12 cellular contexts compared by ENCODE assay signal in genomic region chr2:15223887-15224286, GRCh38.
DNase-seq lines count a peak whose midpoint lies in the region; ATAC-seq and TF ChIP-seq lines count a peak whose summit lies in the region.
"Had no signal": no experiment of that assay in that cellular context is flagged by ENCODE, and none has a peak within 500 bp of the region (broad histone marks: within the 10 kb centered on the region; RNA-seq: fewer than 3 reads in every experiment).

No MANE protein-coding gene starts in this region.

- POLR2A ChIA-PET in OCI-LY7 (lab: Charles Lee): interaction anchor here (0.7 kb wide), 1 partner anchor 14 kb away, joined by 3 read pairs; no protein-coding TSS in a partner anchor

- H3K9me2 ChIP-seq in GM23248 (ENCODE audit: insufficient read depth) (no peaks in the 10 kb centered on the region), hepatocyte (replicated peaks; ENCODE audit: insufficient read depth) (no peaks in the 10 kb centered on the region), OCI-LY7 (ENCODE audit: insufficient read depth, low read length) (no peaks in the 10 kb centered on the region)

- peak; percentile 36 for DNase-seq in A172 (ENCODE audit: low spot score)
- DNase-seq in GM23248: peak; percentile 94
- DNase-seq in RKO (ENCODE audit: low spot score): peak; percentile 68
- DNase-seq in fibroblast of pulmonary artery (ENCODE audit: low read depth): peak; percentile 96
- no peak for DNase-seq in hepatocyte (ENCODE audit: low spot score)
- DNase-seq in activated T-cell treated with anti-CD3 and anti-CD28 coated beads, Interleukin-2, amount 50 U/mL, for 4 hours: no peak
- DNase-seq in NCI-H1105 treated with DMSO at 0.1 percent for 48 hours (lab: John Stamatoyannopoulos, UW): no peak
- no peak for DNase-seq in OCI-LY7 (ENCODE audit: low spot score)
- DNase-seq: activated CD4-positive, alpha-beta T cell treated with anti-CD3 and anti-CD28 coated beads for 36 hours; CD4-positive, CD25-positive, alpha-beta regulatory T cell had no signal

- H3K9ac ChIP-seq in GM23248: peak overlapping the region; percentile 76

- H3K27me3 Mint-ChIP-seq in activated T-cell treated with anti-CD3 and anti-CD28 coated beads, Interleukin-2, amount 50 U/mL, for 4 hours (ENCODE audit: low read depth): no peaks in the 10 kb centered on the region
- H3K27me3 Mint-ChIP-seq: activated CD4-positive, alpha-beta T cell treated with anti-CD3 and anti-CD28 coated beads for 36 hours; CD4-positive, CD25-positive, alpha-beta regulatory T cell had no signal

- H3K4me3 Mint-ChIP-seq in activated T-cell treated with anti-CD3 and anti-CD28 coated beads, Interleukin-2, amount 50 U/mL, for 4 hours: no peak overlapping the region
- H3K4me3 Mint-ChIP-seq: activated CD4-positive, alpha-beta T cell treated with anti-CD3 and anti-CD28 coated beads for 36 hours; CD4-positive, CD25-positive, alpha-beta regulatory T cell had no signal

- H3K36me3 ChIP-seq in GM23248 (ENCODE audit: low read depth) (0 out of 2 replicates have a peak, but pooled peaks cover 3% of the 10 kb centered on the region), hepatocyte (replicated peaks; ENCODE audit: insufficient read depth, low read depth) (no peaks in the 10 kb centered on the region), OCI-LY7 (ENCODE audit: insufficient read depth, low read length) (no peaks in the 10 kb centered on the region)
- H3K36me3 ChIP-seq: vagina had no signal

- intact Hi-C loops in OCI-LY7 (cut with micrococcal nuclease; ENCODE audit: unreplicated experiment): no loop called here

- H3K27me3 ChIP-seq in GM23248 (replicated peaks; ENCODE audit: insufficient read depth): no peaks in the 10 kb centered on the region
- H3K27me3 ChIP-seq in hepatocyte: no peaks in the 10 kb centered on the region
- H3K27me3 ChIP-seq: ascending aorta, vagina had no signal

- peak overlapping the region; percentile 74 for H3K4me2 ChIP-seq in GM23248 (ENCODE audit: unreplicated experiment)
- no peak overlapping the region for H3K4me2 ChIP-seq in hepatocyte
- no peak overlapping the region for H3K4me2 ChIP-seq in OCI-LY7 (ENCODE audit: low read length)

- WGBS in GM23248 (ENCODE audit: low coverage in 1 of 2, low lambda C conversion rate in 2 of 2, missing lambda C conversion rate in 2 of 2), 2 experiments: 25 to 29% methylated on average over 3 of the region's 3 CpGs
- WGBS in hepatocyte (ENCODE audit: low lambda C conversion rate, missing lambda C conversion rate): 84% methylated on average over 3 of the region's 3 CpGs

- H3K4me1 Mint-ChIP-seq in activated T-cell treated with anti-CD3 and anti-CD28 coated beads, Interleukin-2, amount 50 U/mL, for 4 hours (ENCODE audit: low read depth): no peaks in the 10 kb centered on the region
- H3K4me1 Mint-ChIP-seq: activated CD4-positive, alpha-beta T cell treated with anti-CD3 and anti-CD28 coated beads for 36 hours had no signal

- peaks cover 52% of the 10 kb centered on the region for H3K36me3 Mint-ChIP-seq in activated T-cell treated with anti-CD3 and anti-CD28 coated beads, Interleukin-2, amount 50 U/mL, for 4 hours (ENCODE audit: insufficient read depth)

- H3K4me1 ChIP-seq in GM23248 (ENCODE audit: insufficient read depth): peaks cover 14% of the 10 kb centered on the region
- H3K4me1 ChIP-seq in hepatocyte (ENCODE audit: insufficient read depth): no peaks in the 10 kb centered on the region
- H3K4me1 ChIP-seq in OCI-LY7 (ENCODE audit: insufficient read depth, low read length, poor library complexity, severe bottlenecking): no peaks in the 10 kb centered on the region
- H3K4me1 ChIP-seq: ascending aorta, vagina had no signal

- ATAC-seq in activated T-cell treated with anti-CD3 and anti-CD28 coated beads, Interleukin-2, amount 50 U/mL, for 4 hours: no peak
- ATAC-seq: activated CD4-positive, alpha-beta T cell treated with anti-CD3 and anti-CD28 coated beads for 36 hours had no signal

- H2AFZ ChIP-seq in GM23248: no peak overlapping the region; the same call in 1 of the 2 replicates
- no peak overlapping the region for H2AFZ ChIP-seq in hepatocyte
- H2AFZ ChIP-seq in OCI-LY7 (ENCODE audit: low read length): no peak overlapping the region

- no TSS peak for BruUV-seq in OCI-LY7 (replicated peaks; lab: Mats Ljungman, UMichigan)

- H4K20me1 ChIP-seq in GM23248 (ENCODE audit: insufficient read depth): no peaks in the 10 kb centered on the region
- no peaks in the 10 kb centered on the region for H4K20me1 ChIP-seq in hepatocyte (ENCODE audit: insufficient read depth, poor library complexity, severe bottlenecking)
- no peaks in the 10 kb centered on the region for H4K20me1 ChIP-seq in OCI-LY7 (ENCODE audit: insufficient read depth, low read length)

- no peaks in the 10 kb centered on the region for H3K79me2 ChIP-seq in GM23248 (ENCODE audit: insufficient read depth)
- H3K79me2 ChIP-seq in hepatocyte: no peaks in the 10 kb centered on the region
- no peaks in the 10 kb centered on the region for H3K79me2 ChIP-seq in OCI-LY7 (ENCODE audit: insufficient read depth, low read depth, low read length)

- CTCF ChIA-PET in OCI-LY7 (lab: Charles Lee; ENCODE audit: unreplicated experiment): no interaction called here

- H3F3A ChIP-seq in GM23248 (ENCODE audit: insufficient read depth): peaks cover 12% of the 10 kb centered on the region

- H3K27ac ChIP-seq in GM23248 (peak overlapping the region; percentile 92), hepatocyte (no peak overlapping the region), OCI-LY7 (ENCODE audit: low read depth, low read length, poor library complexity, severe bottlenecking) (no peak overlapping the region)
- H3K27ac ChIP-seq: ascending aorta, vagina had no signal

- no peaks in the 10 kb centered on the region for H3K9me3 Mint-ChIP-seq in activated T-cell treated with anti-CD3 and anti-CD28 coated beads, Interleukin-2, amount 50 U/mL, for 4 hours
- H3K9me3 Mint-ChIP-seq: CD4-positive, CD25-positive, alpha-beta regulatory T cell had no signal

- H3K4me3 ChIP-seq in GM23248: peak overlapping the region; percentile 50; the same call in 1 of the 2 replicates
- H3K4me3 ChIP-seq in fibroblast of pulmonary artery (replicated peaks; ENCODE audit: low read depth, low read length): no peak overlapping the region
- H3K4me3 ChIP-seq in hepatocyte: no peak overlapping the region
- no peak overlapping the region for H3K4me3 ChIP-seq in OCI-LY7 (ENCODE audit: low read depth, low read length, poor library complexity, severe bottlenecking)
- H3K4me3 ChIP-seq: ascending aorta, vagina had no signal

- TF ChIP-seq CTCF in fibroblast of pulmonary artery (IDR thresholded peaks at IDR 0.05; ENCODE audit: low read length, missing control alignments) (no peak), hepatocyte (IDR thresholded peaks at IDR 0.05; ENCODE audit: poor library complexity) (no peak), OCI-LY7 (conservative IDR thresholded peaks at IDR 0.05; ENCODE audit: low read length) (no peak)

- H3K9me3 ChIP-seq in GM23248 (ENCODE audit: low read depth) (no peaks in the 10 kb centered on the region), hepatocyte (ENCODE audit: low read depth) (no peaks in the 10 kb centered on the region), OCI-LY7 (ENCODE audit: low read length) (no peaks in the 10 kb centered on the region)
- H3K9me3 ChIP-seq: vagina had no signal

- in situ Hi-C loops in GM23248 (cut with MboI): no loop called here

Comparison
In these comparisons a context has a peak if more than half of its experiments do, and no peak if none do; other contexts are left out.
1. DNase-seq: peak in A172 (single experiment), GM23248 (single experiment), RKO (single experiment) and fibroblast of pulmonary artery (single experiment); none in hepatocyte (single experiment), activated T-cell treated with anti-CD3 and anti-CD28 coated beads, Interleukin-2, amount 50 U/mL, for 4 hours (single experiment), NCI-H1105 treated with DMSO at 0.1 percent for 48 hours (single experiment) and OCI-LY7 (single experiment).